ENCODE assay signal across 1 cellular context in genomic region chr1:111739222-111739983, GRCh38.
A peak's percentile ranks its signal among the peaks of the same experiment; 100 is the strongest.
TF ChIP-seq lines count a peak whose summit lies in the region.

INKA2 (minus strand) TSS chr1:111739395; CDS start chr1:111739242, 153 bp downstream.

TF ChIP-seq in HepG2, 621 proteins besides CTCF, POLR2A, EP300 and RAD21 (continued from another document and continues in another):
- no peak for TF ChIP-seq ZNF816 (CRISPR knock-in tag; IDR thresholded peaks at IDR 0.05; ENCODE audit: borderline replicate concordance)
- peak; percentile 73; the same call in 1 of the 2 replicates for TF ChIP-seq ZNF274 (CRISPR knock-in tag; IDR thresholded peaks at IDR 0.05)
- peak; percentile 90; the same call in 1 of the 2 replicates for TF ChIP-seq MZF1 (CRISPR knock-in tag; IDR thresholded peaks at IDR 0.05; ENCODE audit: borderline replicate concordance)
- TF ChIP-seq PREB (CRISPR knock-in tag; IDR thresholded peaks at IDR 0.05), result no peak
- 0 out of 2 replicates have a peak, but pooled peaks have one; percentile 29 for TF ChIP-seq ZNF770 (CRISPR knock-in tag; IDR thresholded peaks at IDR 0.05)
- no peak for TF ChIP-seq ZNF563 (CRISPR knock-in tag; IDR thresholded peaks at IDR 0.05)
- TF ChIP-seq PHB2 (IDR thresholded peaks at IDR 0.05; ENCODE audit: partially characterized antibody), result no peak
- TF ChIP-seq ZNF234 (CRISPR knock-in tag; conservative IDR thresholded peaks at IDR 0.05), result no peak
- no peak; the same call in 1 of the 2 replicates for TF ChIP-seq ZNF431 (CRISPR knock-in tag; IDR thresholded peaks at IDR 0.05; ENCODE audit: borderline replicate concordance, low read depth)
- peak; percentile 77; the same call in 1 of the 2 replicates for TF ChIP-seq RFXAP (CRISPR knock-in tag; IDR thresholded peaks at IDR 0.05; ENCODE audit: borderline replicate concordance)
- TF ChIP-seq ZNF580 (CRISPR knock-in tag; IDR thresholded peaks at IDR 0.05; ENCODE audit: borderline replicate concordance, low read depth), result no peak; the same call in 1 of the 2 replicates
- TF ChIP-seq NFYB (CRISPR knock-in tag; IDR thresholded peaks at IDR 0.05), result peak; percentile 97
- no peak for TF ChIP-seq TCF12 (IDR thresholded peaks at IDR 0.05)
- TF ChIP-seq TCF12 (CRISPR knock-in tag; IDR thresholded peaks at IDR 0.05), result no peak
- no peak for TF ChIP-seq KAT7 (CRISPR knock-in tag; IDR thresholded peaks at IDR 0.05; ENCODE audit: borderline replicate concordance)
- TF ChIP-seq SMAD9 (CRISPR knock-in tag; IDR thresholded peaks at IDR 0.05), result no peak
- TF ChIP-seq ZNF556 (CRISPR knock-in tag; IDR thresholded peaks at IDR 0.05; ENCODE audit: borderline replicate concordance), result peak; percentile 73; the same call in 1 of the 2 replicates
- peak; percentile 80; the same call in 1 of the 2 replicates for TF ChIP-seq ZNF512B (CRISPR knock-in tag; IDR thresholded peaks at IDR 0.05; ENCODE audit: borderline replicate concordance)
- peak; percentile 46; the same call in 1 of the 3 replicates for TF ChIP-seq MXI1 (IDR thresholded peaks at IDR 0.05; ENCODE audit: borderline replicate concordance, low read depth, low read length)
- no peak; the same call in none of the 2 replicates for TF ChIP-seq ZFY (CRISPR knock-in tag; IDR thresholded peaks at IDR 0.05)
- TF ChIP-seq MXD1 (CRISPR knock-in tag; IDR thresholded peaks at IDR 0.05), result peak; percentile 90
- TF ChIP-seq NCOA5 (CRISPR knock-in tag; IDR thresholded peaks at IDR 0.05), result no peak
- TF ChIP-seq ZNF430 (CRISPR knock-in tag; IDR thresholded peaks at IDR 0.05), result peak; percentile 96
- no peak for TF ChIP-seq JUNB (CRISPR knock-in tag; IDR thresholded peaks at IDR 0.05; ENCODE audit: borderline replicate concordance)
- TF ChIP-seq RORA (CRISPR knock-in tag; IDR thresholded peaks at IDR 0.05), result no peak
- peak; percentile 93; the same call in 1 of the 2 replicates for TF ChIP-seq NAIF1 (CRISPR knock-in tag; IDR thresholded peaks at IDR 0.05; ENCODE audit: borderline replicate concordance)
- TF ChIP-seq HDAC1 (CRISPR knock-in tag; IDR thresholded peaks at IDR 0.05), result peak; percentile 60
- TF ChIP-seq ISL2 (CRISPR knock-in tag; IDR thresholded peaks at IDR 0.05), result peak; percentile 65; the same call in 1 of the 2 replicates
- TF ChIP-seq GFI1 (CRISPR knock-in tag; IDR thresholded peaks at IDR 0.05; ENCODE audit: borderline replicate concordance), result peak; percentile 67; the same call in 1 of the 2 replicates
- TF ChIP-seq AKNA (CRISPR knock-in tag; IDR thresholded peaks at IDR 0.05; ENCODE audit: borderline replicate concordance), result peak; percentile 93; the same call in 1 of the 2 replicates
- TF ChIP-seq ZFP91 (CRISPR knock-in tag; IDR thresholded peaks at IDR 0.05; ENCODE audit: borderline replicate concordance), result peak; percentile 83
- no peak for TF ChIP-seq KDM6A (CRISPR knock-in tag; IDR thresholded peaks at IDR 0.05; ENCODE audit: low read depth)
- 0 out of 2 replicates have a peak, but pooled peaks have one; percentile 9 for TF ChIP-seq JUND (CRISPR knock-in tag; IDR thresholded peaks at IDR 0.05)
- no peak for TF ChIP-seq TRIM22 (IDR thresholded peaks at IDR 0.05)
- TF ChIP-seq HNF1B (CRISPR knock-in tag; IDR thresholded peaks at IDR 0.05), result no peak; the same call in 1 of the 2 replicates
- peak; percentile 62; the same call in 1 of the 2 replicates for TF ChIP-seq PRDM15 (CRISPR knock-in tag; IDR thresholded peaks at IDR 0.05)
- no peak for TF ChIP-seq SRSF4 (IDR thresholded peaks at IDR 0.05; ENCODE audit: low read depth, low read length, poor library complexity, severe bottlenecking)
